1 cellular context compared by ENCODE assay signal in genomic region chr15:101637038-101637437, GRCh38.
TF ChIP-seq lines count a peak whose summit lies in the region.

No MANE protein-coding gene starts in this region.

TF ChIP-seq in GM23338, 12 proteins besides CTCF, POLR2A, EP300 and RAD21 (continued from another document):
- no peak for TF ChIP-seq ZNF462 (CRISPR knock-in tag; IDR thresholded peaks at IDR 0.05)
- TF ChIP-seq REST (IDR thresholded peaks at IDR 0.05; ENCODE audit: unreplicated experiment) = no peak
- no peak for TF ChIP-seq ZNF114 (CRISPR knock-in tag; IDR thresholded peaks at IDR 0.05)
- no peak for TF ChIP-seq ETS1 (IDR thresholded peaks at IDR 0.05)
- TF ChIP-seq ZNF331 (CRISPR knock-in tag; IDR thresholded peaks at IDR 0.05; ENCODE audit: low read depth) = no peak
- TF ChIP-seq EZH2 (IDR thresholded peaks at IDR 0.05; ENCODE audit: low read depth, unreplicated experiment) = no peak
- TF ChIP-seq EZH2phosphoT487 (IDR thresholded peaks at IDR 0.05; ENCODE audit: unreplicated experiment) = no peak
- no peak for TF ChIP-seq STAT1 (IDR thresholded peaks at IDR 0.05; ENCODE audit: unreplicated experiment)
- TF ChIP-seq CREB1 (CRISPR knock-in tag; IDR thresholded peaks at IDR 0.05; ENCODE audit: low read depth) = no peak
TF ChIP-seq in GM23338: peak in this region for 0.
